In the genomic region with DNA sequence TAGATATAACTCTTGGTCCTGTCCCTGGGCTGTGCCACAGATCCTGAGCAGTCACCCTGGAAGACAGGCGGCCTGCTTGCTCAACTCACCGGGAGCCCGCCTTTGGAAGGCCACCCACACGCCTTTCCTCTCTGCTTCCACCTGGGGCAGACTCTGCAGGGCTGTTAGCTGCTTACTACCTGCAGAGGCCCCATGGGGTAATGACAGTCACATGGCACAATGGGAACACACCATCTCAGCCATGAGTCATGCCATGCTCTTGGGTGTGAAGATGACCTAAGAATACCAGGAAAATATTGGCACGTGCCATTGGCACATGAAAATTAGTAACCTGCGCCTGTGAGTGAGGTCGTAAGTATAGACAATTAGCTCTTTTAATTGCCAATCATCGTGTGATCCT, we compare ENCODE assay signal across 10 cellular contexts.
DNase-seq lines count a peak whose midpoint lies in the region; ATAC-seq and TF ChIP-seq lines count a peak whose summit lies in the region.
"Had no signal": no experiment of that assay in that cellular context is flagged by ENCODE, and none has a peak within 500 bp of the region (broad histone marks: within the 10 kb centered on the region; RNA-seq: fewer than 3 reads in every experiment).

No MANE protein-coding gene starts in this region.

- TF ChIP-seq CTCF in choroid plexus epithelial cell (conservative IDR thresholded peaks at IDR 0.05; ENCODE audit: low read depth, low read length) = peak; percentile 3
- no peak for TF ChIP-seq CTCF in lung (IDR thresholded peaks at IDR 0.05; ENCODE audit: control extremely low read depth, extremely low read depth)

- H3K9me3 ChIP-seq in lung (ENCODE audit: control insufficient read depth in 2 of 2, insufficient read depth in 1 of 2, low read length in 1 of 2) = no peaks in the 10 kb centered on the region
- H3K9me3 ChIP-seq: SJSA1 had no signal

- ATAC-seq in lung (ENCODE audit: insufficient read depth, low FRiP score) (no peak), HG03095 (IDR thresholded peaks at IDR 0.05; ENCODE audit: unreplicated experiment) (no peak), HG02852 (IDR thresholded peaks at IDR 0.05; ENCODE audit: unreplicated experiment) (no peak)
- ATAC-seq: CD8-positive, alpha-beta T cell had no signal

- H3K4me1 ChIP-seq in lung (ENCODE audit: control insufficient read depth in 2 of 2, insufficient read depth in 2 of 2, low read length in 2 of 2) = peaks cover 13 to 33% of the 10 kb centered on the region in 2 donors

- 82 to 86% methylated on average over 8 of the region's 8 CpGs for WGBS in lung, 2 donors

- DNase-seq in A172 (ENCODE audit: low spot score) = peak; percentile 50
- peak; percentile 60 for DNase-seq in HT1080 (ENCODE audit: low read depth)
- DNase-seq in choroid plexus epithelial cell (ENCODE audit: low read depth) = no peak
- no peak for DNase-seq in lung (ENCODE audit: low spot score)
- DNase-seq in hepatic stellate cell (ENCODE audit: low spot score) = no peak
- no peak for DNase-seq in Ammon's horn (ENCODE audit: low spot score)
- DNase-seq: CD8-positive, alpha-beta T cell had no signal

- no peak overlapping the region for H3K4me3 ChIP-seq in choroid plexus epithelial cell (ENCODE audit: low read depth, low read length)
- no peak overlapping the region for H3K4me3 ChIP-seq in lung
- H3K4me3 ChIP-seq: SJSA1 had no signal

- H3K27ac ChIP-seq in lung (ENCODE audit: low read depth in 1 of 2, low read length in 1 of 2) = peak overlapping the region; percentile 68 to 72
- H3K27ac ChIP-seq: SJSA1 had no signal

- H3K27me3 ChIP-seq in lung (ENCODE audit: control insufficient read depth, insufficient read depth) = no peaks in the 10 kb centered on the region
- H3K27me3 ChIP-seq: SJSA1 had no signal

- peaks cover 2 to 5% of the 10 kb centered on the region in 2 donors for H3K36me3 ChIP-seq in lung (ENCODE audit: control insufficient read depth in 2 of 2, insufficient read depth in 2 of 2, low read length in 2 of 2)

Comparison
In these comparisons a context has a peak if more than half of its experiments do, and no peak if none do; other contexts are left out.
1. DNase-seq: peak in A172 (single experiment) and HT1080 (single experiment); none in choroid plexus epithelial cell (single experiment), lung (single experiment), hepatic stellate cell (single experiment) and Ammon's horn (single experiment).